In genomic region chr6:121651420-121651819, GRCh38 we compare ENCODE assay signal across 1 cellular context.
TF ChIP-seq lines count a peak whose summit lies in the region.

No MANE protein-coding gene starts in this region.

TF ChIP-seq in endothelial cell of umbilical vein, 7 proteins besides CTCF, POLR2A, EP300 and RAD21 (continued from another document):
- peak; percentile 63 for TF ChIP-seq POLR2AphosphoS5 (IDR thresholded peaks at IDR 0.05; ENCODE audit: insufficient read depth, low read depth, low read length)
